21 cellular contexts compared by ENCODE assay signal in genomic region chr17:34733351-34733750, GRCh38.
DNase-seq lines count a peak whose midpoint lies in the region; ATAC-seq and TF ChIP-seq lines count a peak whose summit lies in the region.
"Had no signal": no experiment of that assay in that cellular context is flagged by ENCODE, and none has a peak within 500 bp of the region (broad histone marks: within the 10 kb centered on the region; RNA-seq: fewer than 3 reads in every experiment).

No MANE protein-coding gene starts in this region.

- H3K4me3 Mint-ChIP-seq in GM23338 (no peak overlapping the region), chondrocyte (ENCODE audit: unreplicated experiment) (no peak overlapping the region), mesothelial cell of epicardium (no peak overlapping the region)
- no peak overlapping the region for H3K4me3 Mint-ChIP-seq in stimulated activated naive CD8-positive, alpha-beta T cell treated with anti-CD3 and anti-CD28 coated beads, Interleukin-15, amount 100 ng/mL, for 72 hours
- H3K4me3 Mint-ChIP-seq: CD14-positive monocyte; CD4-positive, alpha-beta T cell had no signal

- no peak for TF ChIP-seq POLR2A in sigmoid colon (IDR thresholded peaks at IDR 0.05)

- H3K4me3 ChIP-seq in GM23338 (no peak overlapping the region), sigmoid colon (no peak overlapping the region)
- H3K4me3 ChIP-seq: A549; BLaER1 treated with 17β-estradiol and CSF1 and Interleukin-3, amounts not matched to agents 10 nM and 100 nM had no signal

- H4K20me1 ChIP-seq in GM23338 (replicated peaks; ENCODE audit: insufficient read depth): no peaks in the 10 kb centered on the region
- H4K20me1 ChIP-seq: BLaER1 treated with 17β-estradiol and CSF1 and Interleukin-3, amounts not matched to agents 10 nM and 100 nM had no signal

- 0 out of 2 replicates have a peak, but pooled peaks cover 4% of the 10 kb centered on the region for H3K9me2 ChIP-seq in GM23338 (ENCODE audit: insufficient read depth)

- H3K36me3 Mint-ChIP-seq in GM23338 (ENCODE audit: low read depth): no peaks in the 10 kb centered on the region; the same call in 1 of the 3 replicates
- no peaks in the 10 kb centered on the region for H3K36me3 Mint-ChIP-seq in chondrocyte (ENCODE audit: low read depth)
- no peaks in the 10 kb centered on the region for H3K36me3 Mint-ChIP-seq in mesothelial cell of epicardium
- H3K36me3 Mint-ChIP-seq: CD14-positive monocyte; CD8-positive, alpha-beta memory T cell had no signal

- H3K9me3 Mint-ChIP-seq in GM23338: peaks cover 5% of the 10 kb centered on the region; the same call in 2 of the 3 replicates
- H3K9me3 Mint-ChIP-seq in chondrocyte (ENCODE audit: low read depth): peaks cover 13% of the 10 kb centered on the region
- peaks cover 0 to 9% of the 10 kb centered on the region in 2 donors for H3K9me3 Mint-ChIP-seq in stimulated activated naive CD8-positive, alpha-beta T cell treated with anti-CD3 and anti-CD28 coated beads, Interleukin-15, amount 100 ng/mL, for 72 hours
- H3K9me3 Mint-ChIP-seq in mesothelial cell of epicardium: peaks cover 4% of the 10 kb centered on the region
- H3K9me3 Mint-ChIP-seq: CD4-positive, alpha-beta T cell had no signal

- 45 to 46% methylated on average over 5 of the region's 5 CpGs for WGBS in sigmoid colon, 2 donors

- TF ChIP-seq CTCF in GM23338 (conservative IDR thresholded peaks at IDR 0.05; ENCODE audit: low read depth in 2 of 2): no peak
- TF ChIP-seq CTCF in chondrocyte (IDR thresholded peaks at IDR 0.05): no peak
- no peak for TF ChIP-seq CTCF in sigmoid colon (IDR thresholded peaks at IDR 0.05)
- no peak for TF ChIP-seq CTCF in mesothelial cell of epicardium (IDR thresholded peaks at IDR 0.05; ENCODE audit: unreplicated experiment)

- ATAC-seq in GM23338 (peak; percentile 28), HG03342 (IDR thresholded peaks at IDR 0.05; ENCODE audit: unreplicated experiment) (no peak)
- no peak for ATAC-seq in stimulated activated naive CD8-positive, alpha-beta T cell treated with anti-CD3 and anti-CD28 coated beads, Interleukin-15, amount 100 ng/mL, for 72 hours
- ATAC-seq: A549, HCT116 had no signal

- H3K36me3 ChIP-seq in GM23338 (ENCODE audit: insufficient read depth): no peaks in the 10 kb centered on the region
- no peaks in the 10 kb centered on the region for H3K36me3 ChIP-seq in sigmoid colon
- H3K36me3 ChIP-seq: BE2C; BLaER1 treated with 17β-estradiol and CSF1 and Interleukin-3, amounts not matched to agents 10 nM and 100 nM had no signal

- H3K27ac ChIP-seq in GM23338 (ENCODE audit: low read depth) (no peak overlapping the region), sigmoid colon (no peak overlapping the region)
- H3K27ac ChIP-seq: A549; BLaER1 treated with 17β-estradiol and CSF1 and Interleukin-3, amounts not matched to agents 10 nM and 100 nM had no signal

- DNase-seq in GM23338 (ENCODE audit: low spot score) (no peak), chondrocyte (ENCODE audit: low spot score) (peak; percentile 55), mesenteric fat pad (ENCODE audit: low spot score) (peak; percentile 9), sigmoid colon (peak; percentile 30), mesothelial cell of epicardium (ENCODE audit: low spot score in 2 of 2, unreplicated experiment in 2 of 2) (no peak)
- no peak for DNase-seq in stimulated activated naive CD8-positive, alpha-beta T cell treated with anti-CD3 and anti-CD28 coated beads, Interleukin-15, amount 100 ng/mL, for 72 hours
- DNase-seq: 8988T; ACHN; AML-193; BE2C; CD4-positive, alpha-beta T cell; CD8-positive, alpha-beta memory T cell; DMS 273 treated with DMSO at 0.1 percent for 48 hours; DMS79 treated with DMSO at 0.1 percent for 48 hours; GF-D8; H7 had no signal

- H3F3A ChIP-seq in GM23338 (replicated peaks; ENCODE audit: low read depth): no peaks in the 10 kb centered on the region

- H3K4me1 Mint-ChIP-seq in GM23338 (peaks cover 5% of the 10 kb centered on the region; the same call in 2 of the 3 replicates), chondrocyte (ENCODE audit: low read depth) (no peaks in the 10 kb centered on the region), mesothelial cell of epicardium (no peaks in the 10 kb centered on the region)
- H3K4me1 Mint-ChIP-seq in stimulated activated naive CD8-positive, alpha-beta T cell treated with anti-CD3 and anti-CD28 coated beads, Interleukin-15, amount 100 ng/mL, for 72 hours: no peaks in the 10 kb centered on the region
- H3K4me1 Mint-ChIP-seq: CD14-positive monocyte; CD8-positive, alpha-beta memory T cell had no signal

- TF ChIP-seq EP300 in sigmoid colon (IDR thresholded peaks at IDR 0.05): no peak

- H3K4me2 ChIP-seq in GM23338: no peak overlapping the region
- H3K4me2 ChIP-seq: A549; BLaER1 treated with 17β-estradiol and CSF1 and Interleukin-3, amounts not matched to agents 10 nM and 100 nM had no signal

- H3K9me3 ChIP-seq in sigmoid colon: no peaks in the 10 kb centered on the region
- H3K9me3 ChIP-seq: BE2C had no signal

- H3K79me2 ChIP-seq in GM23338 (replicated peaks; ENCODE audit: insufficient read depth): no peaks in the 10 kb centered on the region

- H3K27me3 ChIP-seq in GM23338 (ENCODE audit: insufficient read depth) (no peaks in the 10 kb centered on the region), sigmoid colon (no peaks in the 10 kb centered on the region)
- H3K27me3 ChIP-seq: BE2C; BLaER1 treated with 17β-estradiol and CSF1 and Interleukin-3, amounts not matched to agents 10 nM and 100 nM had no signal

- H3K4me1 ChIP-seq in GM23338 (ENCODE audit: insufficient read depth) (no peaks in the 10 kb centered on the region), sigmoid colon (no peaks in the 10 kb centered on the region)
- H3K4me1 ChIP-seq: A549, BE2C had no signal

- intact Hi-C loops in sigmoid colon (cut with DNase I): no loop called here

- no peak overlapping the region for H2AFZ ChIP-seq in GM23338

- H3K27me3 Mint-ChIP-seq in GM23338 (ENCODE audit: insufficient read depth, low read depth, poor library complexity) (peaks cover 3% of the 10 kb centered on the region), chondrocyte (ENCODE audit: low read depth) (no peaks in the 10 kb centered on the region), mesothelial cell of epicardium (ENCODE audit: low read depth) (peaks cover 47% of the 10 kb centered on the region)
- H3K27me3 Mint-ChIP-seq in stimulated activated naive CD8-positive, alpha-beta T cell treated with anti-CD3 and anti-CD28 coated beads, Interleukin-15, amount 100 ng/mL, for 72 hours: peaks cover 18% of the 10 kb centered on the region

- no peak overlapping the region for H3K27ac Mint-ChIP-seq in GM23338
- no peak overlapping the region for H3K27ac Mint-ChIP-seq in chondrocyte (ENCODE audit: unreplicated experiment)
- no peak overlapping the region for H3K27ac Mint-ChIP-seq in stimulated activated naive CD8-positive, alpha-beta T cell treated with anti-CD3 and anti-CD28 coated beads, Interleukin-15, amount 100 ng/mL, for 72 hours
- H3K27ac Mint-ChIP-seq in mesothelial cell of epicardium: no peak overlapping the region
- H3K27ac Mint-ChIP-seq: CD14-positive monocyte; CD4-positive, alpha-beta T cell; CD8-positive, alpha-beta memory T cell had no signal

TF ChIP-seq in GM23338, 12 proteins besides CTCF, POLR2A, EP300 and RAD21 (continues in another document):
- TF ChIP-seq REST (IDR thresholded peaks at IDR 0.05; ENCODE audit: unreplicated experiment) (no peak), NANOG (IDR thresholded peaks at IDR 0.05; ENCODE audit: borderline replicate concordance) (no peak), ZNF114 (CRISPR knock-in tag; IDR thresholded peaks at IDR 0.05) (no peak), JUNB (IDR thresholded peaks at IDR 0.05; ENCODE audit: unreplicated experiment) (no peak), ZNF331 (CRISPR knock-in tag; IDR thresholded peaks at IDR 0.05; ENCODE audit: low read depth) (no peak), POLR2AphosphoS5 (IDR thresholded peaks at IDR 0.05; ENCODE audit: low read depth) (no peak), EZH2phosphoT487 (IDR thresholded peaks at IDR 0.05; ENCODE audit: unreplicated experiment) (no peak)

Comparison
In these comparisons a context has a peak if more than half of its experiments do, and no peak if none do; other contexts are left out.
1. DNase-seq: peak in chondrocyte (single experiment), mesenteric fat pad (single experiment) and sigmoid colon (single experiment); none in GM23338 (single experiment), stimulated activated naive CD8-positive, alpha-beta T cell treated with anti-CD3 and anti-CD28 coated beads, Interleukin-15, amount 100 ng/mL, for 72 hours (0 of 2) and mesothelial cell of epicardium (0 of 2).